Comparison of ENCODE assay signal across 16 cellular contexts in the genomic region with DNA sequence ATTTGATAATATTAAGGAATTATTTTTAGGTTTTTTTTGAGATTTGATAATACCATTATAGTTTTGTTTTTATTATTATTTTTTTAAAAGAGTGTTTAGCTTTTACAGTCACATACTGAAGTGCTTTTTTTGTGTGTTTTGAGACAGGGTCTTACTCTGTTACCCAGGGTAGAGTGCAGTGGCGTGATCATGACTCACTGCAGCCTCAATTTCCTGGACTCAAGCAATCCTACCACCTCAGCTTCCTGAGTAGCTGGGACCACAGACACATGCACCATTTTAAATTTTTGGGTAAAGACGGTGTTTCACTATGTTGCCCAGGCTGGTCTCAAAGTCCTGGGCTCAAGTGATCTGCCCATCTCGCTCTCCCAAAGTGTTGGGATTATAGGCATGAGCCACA.
DNase-seq lines count a peak whose midpoint lies in the region; ATAC-seq and TF ChIP-seq lines count a peak whose summit lies in the region.
"Had no signal": no experiment of that assay in that cellular context is flagged by ENCODE, and none has a peak within 500 bp of the region (broad histone marks: within the 10 kb centered on the region; RNA-seq: fewer than 3 reads in every experiment).

No MANE protein-coding gene starts in this region.

- no peaks in the 10 kb centered on the region for H4K20me1 ChIP-seq in smooth muscle cell (ENCODE audit: low read depth)

- 71% methylated on average over 3 of the region's 3 CpGs for WGBS in smooth muscle cell (ENCODE audit: low lambda C conversion rate)

- peak; percentile 66 to 88 for ATAC-seq in activated naive CD4-positive, alpha-beta T cell treated with anti-CD3 and anti-CD28 coated beads, Interleukin-2, amount 50 U/mL, for 72 hours
- peak; percentile 33 for ATAC-seq in mucosa of descending colon
- ATAC-seq in HG03378 (IDR thresholded peaks at IDR 0.05; ENCODE audit: unreplicated experiment), result no peak
- ATAC-seq in GM19023 (IDR thresholded peaks at IDR 0.05; ENCODE audit: unreplicated experiment), result no peak
- ATAC-seq: activated CD4-positive, CD25-positive, alpha-beta regulatory T cell treated with anti-CD3 and anti-CD28 coated beads, Interleukin-2, amount 50 U/mL, for 24 hours; heart right ventricle had no signal

- intact Hi-C loops in mucosa of descending colon (cut with DNase I, micrococcal nuclease), result no loop called here

- no peak overlapping the region for H3K4me3 ChIP-seq in NB4 (ENCODE audit: low read depth, low read length)
- H3K4me3 ChIP-seq in mucosa of descending colon, result no peak overlapping the region
- H3K4me3 ChIP-seq in smooth muscle cell, result no peak overlapping the region
- H3K4me3 ChIP-seq: coronary artery, heart right ventricle, suprapubic skin had no signal

- H3K27ac ChIP-seq in smooth muscle cell (ENCODE audit: low read depth), result no peak overlapping the region
- H3K27ac ChIP-seq: coronary artery, suprapubic skin had no signal

- TF ChIP-seq POLR2A in NB4 (IDR thresholded peaks at IDR 0.05; ENCODE audit: extremely low read depth, insufficient read length), result no peak

- H3K36me3 ChIP-seq in mucosa of descending colon (ENCODE audit: low read depth) (no peaks in the 10 kb centered on the region), smooth muscle cell (ENCODE audit: low read depth) (peaks cover 4% of the 10 kb centered on the region)

- H3K4me1 ChIP-seq in mucosa of descending colon (ENCODE audit: low read depth) (no peaks in the 10 kb centered on the region), smooth muscle cell (ENCODE audit: low read depth) (no peaks in the 10 kb centered on the region)
- H3K4me1 ChIP-seq: suprapubic skin had no signal

- H3K4me2 ChIP-seq in smooth muscle cell, result no peak overlapping the region

- peaks cover 4 to 6% of the 10 kb centered on the region in 2 donors for H3K9me3 Mint-ChIP-seq in activated naive CD4-positive, alpha-beta T cell treated with anti-CD3 and anti-CD28 coated beads, Interleukin-2, amount 50 U/mL, for 72 hours

- H2AFZ ChIP-seq in smooth muscle cell (ENCODE audit: low read depth), result no peak overlapping the region

- no peaks in the 10 kb centered on the region for H3F3A ChIP-seq in smooth muscle cell (ENCODE audit: low read depth)

- no peaks in the 10 kb centered on the region for H3K27me3 ChIP-seq in smooth muscle cell (ENCODE audit: low read depth)
- H3K27me3 ChIP-seq: heart right ventricle, suprapubic skin had no signal

- no peak for TF ChIP-seq CTCF in NB4 (IDR thresholded peaks at IDR 0.05; ENCODE audit: low read depth, low read length)
- no peak for TF ChIP-seq CTCF in mucosa of descending colon (IDR thresholded peaks at IDR 0.05)
- TF ChIP-seq CTCF in smooth muscle cell (IDR thresholded peaks at IDR 0.05; ENCODE audit: borderline replicate concordance, insufficient read depth, poor library complexity, severe bottlenecking), result no peak

- H3K9ac ChIP-seq in smooth muscle cell (ENCODE audit: low read depth), result no peak overlapping the region

- H3K9me3 ChIP-seq in mucosa of descending colon (no peaks in the 10 kb centered on the region), smooth muscle cell (replicated peaks; ENCODE audit: low read depth) (no peaks in the 10 kb centered on the region)
- H3K9me3 ChIP-seq: suprapubic skin had no signal

- peak overlapping the region in 1 of 2 donors; percentile 63 for H3K27ac Mint-ChIP-seq in activated naive CD4-positive, alpha-beta T cell treated with anti-CD3 and anti-CD28 coated beads, Interleukin-2, amount 50 U/mL, for 72 hours
- H3K27ac Mint-ChIP-seq: H9 had no signal

- H3K79me2 ChIP-seq in smooth muscle cell (ENCODE audit: low read depth), result no peaks in the 10 kb centered on the region

- H3K36me3 Mint-ChIP-seq in activated naive CD4-positive, alpha-beta T cell treated with anti-CD3 and anti-CD28 coated beads, Interleukin-2, amount 50 U/mL, for 72 hours, result peaks cover 20 to 36% of the 10 kb centered on the region in 2 donors

- DNase-seq in EH (ENCODE audit: low read depth) (peak; percentile 21), NB4 (ENCODE audit: low read depth) (peak; percentile 75), mucosa of descending colon (peak in 1 of 3 donors; percentile 17), SHP77 treated with DMSO at 0.1 percent for 48 hours (lab: John Stamatoyannopoulos, UW) (no peak), smooth muscle cell (lab: John Stamatoyannopoulos, UW; ENCODE audit: unreplicated experiment) (no peak)
- DNase-seq in activated naive CD4-positive, alpha-beta T cell treated with anti-CD3 and anti-CD28 coated beads, Interleukin-2, amount 50 U/mL, for 72 hours (ENCODE audit: low spot score in 2 of 2), result no peak
- DNase-seq: DMS153, H9, heart right ventricle, NCI-H1105 treated with DMSO at 0.1 percent for 48 hours, RPMI8226 had no signal

Comparison
In these comparisons a context has a peak if more than half of its experiments do, and no peak if none do; other contexts are left out.
1. DNase-seq: peak in EH (single experiment) and NB4 (single experiment); none in activated naive CD4-positive, alpha-beta T cell treated with anti-CD3 and anti-CD28 coated beads, Interleukin-2, amount 50 U/mL, for 72 hours (0 of 2), SHP77 treated with DMSO at 0.1 percent for 48 hours (single experiment) and smooth muscle cell (single experiment).
2. ATAC-seq: peak in activated naive CD4-positive, alpha-beta T cell treated with anti-CD3 and anti-CD28 coated beads, Interleukin-2, amount 50 U/mL, for 72 hours (2 of 2) and mucosa of descending colon (single experiment); none in HG03378 (single experiment) and GM19023 (single experiment).